17 cellular contexts compared by ENCODE assay signal in genomic region chr2:42841344-42841743, GRCh38. TPM values are rescaled to one million over a fixed set of nuclear protein-coding genes. Genes with fewer than 3 reads are reported as not detected.
"Had no signal": no experiment of that assay in that cellular context is flagged by ENCODE, and none has a peak within 500 bp of the region (broad histone marks: within the 10 kb centered on the region; RNA-seq: fewer than 3 reads in every experiment).

No MANE protein-coding gene starts in this region.

- DNase-seq: activated T-cell treated with anti-CD3 and anti-CD28 coated beads, Interleukin-2, amount 50 U/mL, for 1 hour; aorta; brain microvascular endothelial cell; central memory CD4-positive, alpha-beta T cell; effector memory CD8-positive, alpha-beta T cell; kidney; naive thymus-derived CD8-positive, alpha-beta T cell; nucleus accumbens; stimulated activated CD4-positive, alpha-beta T cell treated with anti-CD3 and anti-CD28 coated beads, Interleukin-4, amount 100 ng/mL, for 1 hour; stimulated activated naive CD4-positive, alpha-beta T cell; T-helper 9 cell had no signal

- ATAC-seq: activated naive CD4-positive, alpha-beta T cell treated with anti-CD3 and anti-CD28 coated beads, Interleukin-2, amount 50 U/mL, for 72 hours; effector memory CD8-positive, alpha-beta T cell; naive thymus-derived CD8-positive, alpha-beta T cell; sciatic nerve; WTC11 had no signal

- H3K4me3 ChIP-seq: esophagus muscularis mucosa, lung had no signal

- H3K36me3 ChIP-seq: brain microvascular endothelial cell, esophagus muscularis mucosa had no signal

- H3K27me3 ChIP-seq: brain microvascular endothelial cell, esophagus muscularis mucosa had no signal

- H3K27ac ChIP-seq: brain microvascular endothelial cell had no signal

- H3K9me3 ChIP-seq: esophagus muscularis mucosa had no signal

RNA-seq across cellular contexts. Expression of gene HAAO, which starts 49.0 kb away (rescaled TPM):
- total RNA-seq: dermis microvascular lymphatic vessel endothelial cell had no signal
